8 cellular contexts compared by ENCODE assay signal in genomic region chr21:15064576-15065380, GRCh38. TPM values are rescaled to one million over a fixed set of nuclear protein-coding genes. Genes with fewer than 3 reads are reported as not detected.
DNase-seq lines count a peak whose midpoint lies in the region; ATAC-seq and TF ChIP-seq lines count a peak whose summit lies in the region.

TSS of gene NRIP1 (minus strand) at chr21:15065000. CDS start at chr21:14968192, 96,808 bp downstream.

- TF ChIP-seq CTCF in left ventricle myocardium inferior (IDR thresholded peaks at IDR 0.05; ENCODE audit: borderline replicate concordance) (no peak), prostate gland (IDR thresholded peaks at IDR 0.05) (no peak), upper lobe of right lung (IDR thresholded peaks at IDR 0.05) (no peak)

- intact Hi-C loops in left ventricle myocardium inferior (cut with micrococcal nuclease): loop anchor here (5.0 kb wide), 1 partner anchor 418 kb away; no protein-coding TSS in a partner anchor
- intact Hi-C loops in prostate gland (cut with DNase I): loop anchor here (2.0 to 10.0 kb wide), 5 partner anchors 56 to 680 kb away; partner anchors contain the start of gene HSPA13
- intact Hi-C loops in upper lobe of right lung (cut with DNase I): no loop called here

- H3K4me3 Mint-ChIP-seq in T-helper 17 cell: peak within 1 kb of the TSS; percentile 98

- H3K36me3 ChIP-seq in left ventricle myocardium inferior (no peaks in the 10 kb centered on the region), prostate gland (no peaks in the 10 kb centered on the region), upper lobe of right lung (no peaks in the 10 kb centered on the region)

- H3K4me1 ChIP-seq in left ventricle myocardium inferior (peaks cover 62% of the 10 kb centered on the region), prostate gland (replicated peaks) (no peaks in the 10 kb centered on the region), upper lobe of right lung (peaks cover 29% of the 10 kb centered on the region)

- H3K27ac ChIP-seq in angular gyrus (ENCODE audit: low read depth, low read length) (peak within 1 kb of the TSS; percentile 91), left ventricle myocardium inferior (replicated peaks) (peak within 1 kb of the TSS; percentile 97), prostate gland (peak within 1 kb of the TSS; percentile 96), upper lobe of right lung (peak within 1 kb of the TSS; percentile 95)

- DNase-seq in ELF-1 (ENCODE audit: low read depth, low spot score) (peak; percentile 84), H4 (ENCODE audit: low spot score) (peak; percentile 90), M059J (ENCODE audit: low read depth) (peak; percentile 77), T-helper 17 cell (peak; percentile 56 to 76 (median 67)), left ventricle myocardium inferior (peak; percentile 92), prostate gland (ENCODE audit: low spot score) (peak; percentile 89), upper lobe of right lung (peak; percentile 97)

- H3K9me3 ChIP-seq in T-helper 17 cell (ENCODE audit: control insufficient read depth, low read length, poor library complexity, severe bottlenecking) (no peaks in the 10 kb centered on the region), left ventricle myocardium inferior (replicated peaks) (no peaks in the 10 kb centered on the region), prostate gland (no peaks in the 10 kb centered on the region), upper lobe of right lung (no peaks in the 10 kb centered on the region)

- TF ChIP-seq POLR2A in prostate gland (IDR thresholded peaks at IDR 0.05): peak; percentile 78

- peaks cover 42% of the 10 kb centered on the region for H3K27me3 Mint-ChIP-seq in T-helper 17 cell

- peak within 1 kb of the TSS; percentile 98 for H3K27ac Mint-ChIP-seq in T-helper 17 cell

- H3K27me3 ChIP-seq in left ventricle myocardium inferior (ENCODE audit: low read depth): no peaks in the 10 kb centered on the region
- no peaks in the 10 kb centered on the region for H3K27me3 ChIP-seq in prostate gland (replicated peaks; ENCODE audit: insufficient read depth)
- H3K27me3 ChIP-seq in upper lobe of right lung: no peaks in the 10 kb centered on the region

- peaks cover 5% of the 10 kb centered on the region for H3K36me3 Mint-ChIP-seq in T-helper 17 cell (ENCODE audit: low read depth)

- under 1% methylated on average over 103 of the region's 115 CpGs for WGBS in prostate gland

- H3K4me3 ChIP-seq in left ventricle myocardium inferior (peak within 1 kb of the TSS; percentile 95), prostate gland (peak within 1 kb of the TSS; percentile 88 to 97), upper lobe of right lung (peak within 1 kb of the TSS; percentile 83)

- ATAC-seq in T-helper 17 cell: peak; percentile 87
- peak; percentile 95 for ATAC-seq in upper lobe of right lung

- H3K4me1 Mint-ChIP-seq in T-helper 17 cell: peaks cover 39% of the 10 kb centered on the region

RNA-seq across cellular contexts. Expression of gene NRIP1, which starts in this region (rescaled TPM):
- total RNA-seq in H4 (2014; rRNA removed; shearing (Covaris generic)): 12.6 and 17.3 TPM in 2 replicates
- 14.1 and 17.2 TPM in 2 replicates for total RNA-seq in M059J (2014; rRNA removed; shearing (Covaris generic))
- total RNA-seq in T-helper 17 cell (10 to 100 TPM; 29.9 to 33.7 TPM), left ventricle myocardium inferior (16.8 TPM), prostate gland (10 to 100 TPM; 29.3 to 43.1 TPM), upper lobe of right lung (45.9 TPM)

Comparison
In these comparisons a context has a peak if more than half of its experiments do, and no peak if none do; other contexts are left out.
1. Peak in every context shown above with its lines: DNase-seq, ATAC-seq, H3K4me3 ChIP-seq and H3K27ac ChIP-seq.